10 cellular contexts compared by ENCODE assay signal in the genomic region with DNA sequence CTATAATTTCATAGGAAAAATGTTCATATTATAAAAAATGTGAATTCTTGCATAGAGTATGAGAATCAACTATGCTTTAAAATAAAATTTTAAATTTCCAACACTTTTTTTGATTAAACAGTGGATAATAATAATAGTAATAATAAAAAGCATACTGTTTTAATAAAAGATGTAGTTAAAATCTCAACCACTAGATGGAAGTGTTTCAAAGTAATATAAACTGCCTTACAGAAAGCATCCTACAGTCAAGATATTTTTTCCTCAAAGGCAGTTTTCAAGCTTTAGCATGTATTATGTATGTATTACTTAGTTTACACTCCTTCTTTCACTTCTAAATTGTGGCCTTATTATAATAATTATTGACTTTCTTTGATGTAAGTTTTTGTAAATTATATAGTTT.
DNase-seq lines count a peak whose midpoint lies in the region; ATAC-seq, FAIRE-seq and TF ChIP-seq lines count a peak whose summit lies in the region.
"Had no signal": no experiment of that assay in that cellular context is flagged by ENCODE, and none has a peak within 500 bp of the region (broad histone marks: within the 10 kb centered on the region; RNA-seq: fewer than 3 reads in every experiment).

No MANE protein-coding gene starts in this region.

- H3K36me3 Mint-ChIP-seq in osteocyte (ENCODE audit: unreplicated experiment), result no peaks in the 10 kb centered on the region
- H3K36me3 Mint-ChIP-seq in CD4-positive, alpha-beta memory T cell, result no peaks in the 10 kb centered on the region

- no peak overlapping the region for H3K27ac ChIP-seq in GM12878 (ENCODE audit: control insufficient read depth, insufficient read depth)
- H3K27ac ChIP-seq in CD4-positive, alpha-beta memory T cell (ENCODE audit: low read depth, low read length), result no peak overlapping the region
- H3K27ac ChIP-seq: BLaER1 treated with 17β-estradiol and CSF1 and Interleukin-3, amounts not matched to agents 10 nM and 100 nM had no signal

- H3K4me2 ChIP-seq in GM12878 (ENCODE audit: control insufficient read depth, insufficient read depth), result no peak overlapping the region
- H3K4me2 ChIP-seq: BLaER1 treated with 17β-estradiol and CSF1 and Interleukin-3, amounts not matched to agents 10 nM and 100 nM had no signal

- in situ Hi-C loops in GM12878 (cut with MboI), result loop anchor here (10.0 kb wide), 1 partner anchor 441 kb away; no protein-coding TSS in a partner anchor

- H3K27me3 ChIP-seq in GM12878 (replicated peaks in 1 of 2; ENCODE audit: control insufficient read depth in 2 of 2, insufficient read depth in 2 of 2, low read length in 1 of 2), result no peaks in the 10 kb centered on the region
- no peaks in the 10 kb centered on the region for H3K27me3 ChIP-seq in CD4-positive, alpha-beta memory T cell (ENCODE audit: insufficient read depth, low read length)
- H3K27me3 ChIP-seq: BLaER1 treated with 17β-estradiol and CSF1 and Interleukin-3, amounts not matched to agents 10 nM and 100 nM had no signal

- ATAC-seq in GM12878 (peak; percentile 48; the same call in 2 of the 3 replicates), GM21381 (IDR thresholded peaks at IDR 0.05; ENCODE audit: unreplicated experiment) (no peak), HG02763 (IDR thresholded peaks at IDR 0.05; ENCODE audit: unreplicated experiment) (no peak)

- no peaks in the 10 kb centered on the region for H4K20me1 ChIP-seq in GM12878 (ENCODE audit: control insufficient read depth, insufficient read depth)
- H4K20me1 ChIP-seq: BLaER1 treated with 17β-estradiol and CSF1 and Interleukin-3, amounts not matched to agents 10 nM and 100 nM had no signal

- H3K27ac Mint-ChIP-seq in osteocyte (ENCODE audit: unreplicated experiment), result no peak overlapping the region
- H3K27ac Mint-ChIP-seq in CD4-positive, alpha-beta memory T cell, result no peak overlapping the region

- no peak for FAIRE-seq in GM12878 (lab: Jason Lieb, UNC)

- TF ChIP-seq CTCF in GM12878 (IDR thresholded peaks at IDR 0.05 in 2 of 3, conservative IDR thresholded peaks at IDR 0.05 in 1 of 3; ENCODE audit: control insufficient read depth in 2 of 3, extremely low read depth in 1 of 3, insufficient read depth in 1 of 3, low read depth in 3 of 3, low read length in 3 of 3) (peak in 2 of 3 experiments; percentile 14 to 16; a peak in 3 of 6 replicates), osteocyte (IDR thresholded peaks at IDR 0.05) (peak; percentile 50)

- no peaks in the 10 kb centered on the region for H3K4me1 Mint-ChIP-seq in osteocyte (ENCODE audit: unreplicated experiment)
- no peaks in the 10 kb centered on the region for H3K4me1 Mint-ChIP-seq in CD4-positive, alpha-beta memory T cell

- intact Hi-C loops in GM12878 (cut with micrococcal nuclease; ENCODE audit: unreplicated experiment), result loop anchor here (1.0 kb wide), 1 partner anchor 218 kb away; no protein-coding TSS in a partner anchor
- intact Hi-C loops in CD4-positive, alpha-beta memory T cell (cut with micrococcal nuclease), result no loop called here

- H3K79me2 ChIP-seq in GM12878 (ENCODE audit: control insufficient read depth, insufficient read depth, low read length), result no peaks in the 10 kb centered on the region

- no peaks in the 10 kb centered on the region for H3K4me1 ChIP-seq in GM12878 (ENCODE audit: control insufficient read depth, insufficient read depth, low read length)
- no peaks in the 10 kb centered on the region for H3K4me1 ChIP-seq in CD4-positive, alpha-beta memory T cell (ENCODE audit: insufficient read depth, low read length)
- H3K4me1 ChIP-seq: BLaER1 treated with 17β-estradiol and CSF1 and Interleukin-3, amounts not matched to agents 10 nM and 100 nM had no signal

- RAD21 ChIA-PET in GM12878 (lab: Charles Lee; ENCODE audit: unreplicated experiment), result interaction anchor here (0.9 to 2.4 kb wide), 4 partner anchors 49 to 372 kb away, joined by 3 to 10 read pairs (median 4); no protein-coding TSS in a partner anchor

- CTCF ChIA-PET in GM12878 (lab: Yijun Ruan, JAX), result interaction anchor here (0.6 to 1.5 kb wide), 9 partner anchors 11 to 438 kb away, joined by 3 to 6 read pairs (median 3); no protein-coding TSS in a partner anchor
- CTCF ChIA-PET in CD4-positive, alpha-beta memory T cell (lab: Charles Lee; ENCODE audit: partially characterized antibody), result no interaction called here

- no peak for TF ChIP-seq POLR2A in GM12878 (IDR thresholded peaks at IDR 0.05; ENCODE audit: low read depth, low read length)

- no peak overlapping the region for H3K4me3 Mint-ChIP-seq in osteocyte (ENCODE audit: unreplicated experiment)
- H3K4me3 Mint-ChIP-seq in CD4-positive, alpha-beta memory T cell, result no peak overlapping the region

- H3K9me3 ChIP-seq in GM12878 (replicated peaks; ENCODE audit: control insufficient read depth, insufficient read depth, low read length), result no peaks in the 10 kb centered on the region
- H3K9me3 ChIP-seq in CD4-positive, alpha-beta memory T cell (ENCODE audit: control insufficient read depth in 1 of 2, low read length in 2 of 2), result no peaks in the 10 kb centered on the region
- H3K9me3 ChIP-seq: BLaER1 treated with 17β-estradiol and CSF1 and Interleukin-3, amounts not matched to agents 10 nM and 100 nM had no signal

- H3K9ac ChIP-seq in GM12878 (ENCODE audit: control insufficient read depth, insufficient read depth, low read length), result no peak overlapping the region
- H3K9ac ChIP-seq: BLaER1 treated with 17β-estradiol and CSF1 and Interleukin-3, amounts not matched to agents 10 nM and 100 nM had no signal

- no peaks in the 10 kb centered on the region for H3K9me3 Mint-ChIP-seq in osteocyte (ENCODE audit: unreplicated experiment)
- peaks cover 0 to 3% (median 0%) of the 10 kb centered on the region in 8 donors for H3K9me3 Mint-ChIP-seq in CD4-positive, alpha-beta memory T cell

- no peak overlapping the region for H2AFZ ChIP-seq in GM12878 (ENCODE audit: control insufficient read depth, low read depth, low read length)

- TF ChIP-seq EP300 in GM12878 (IDR thresholded peaks at IDR 0.05; ENCODE audit: borderline replicate concordance in 1 of 2, control insufficient read depth in 1 of 2, low read depth in 2 of 2, low read length in 2 of 2), result no peak

- no peak overlapping the region for H3K4me3 ChIP-seq in GM12878
- no peak overlapping the region for H3K4me3 ChIP-seq in CD4-positive, alpha-beta memory T cell (ENCODE audit: low read length in 2 of 2)
- H3K4me3 ChIP-seq: BLaER1 treated with 17β-estradiol and CSF1 and Interleukin-3, amounts not matched to agents 10 nM and 100 nM had no signal

- POLR2A ChIA-PET in GM12878 (lab: Charles Lee), result no interaction called here
- POLR2A ChIA-PET in CD4-positive, alpha-beta memory T cell (lab: Charles Lee; ENCODE audit: partially characterized antibody), result no interaction called here

- SMC1A ChIA-PET in GM12878 (lab: Charles Lee; ENCODE audit: uncharacterized antibody, unreplicated experiment), result interaction anchor here (1.1 to 2.6 kb wide), 3 partner anchors 52 to 200 kb away, joined by 3 to 7 read pairs (median 6); no protein-coding TSS in a partner anchor

- 0 out of 2 replicates have a peak, but pooled peaks have one; percentile 23 for TF ChIP-seq RAD21 in GM12878 (IDR thresholded peaks at IDR 0.05; ENCODE audit: insufficient read depth, low read depth, low read length)

- H3K27me3 Mint-ChIP-seq in osteocyte (ENCODE audit: unreplicated experiment), result no peaks in the 10 kb centered on the region
- H3K27me3 Mint-ChIP-seq in CD4-positive, alpha-beta memory T cell, result peaks cover 0 to 4% of the 10 kb centered on the region in 2 donors

- no TSS peak for BruUV-seq in GM12878 (replicated peaks; lab: Mats Ljungman, UMichigan)

- H3K36me3 ChIP-seq in GM12878 (ENCODE audit: control insufficient read depth in 2 of 2, insufficient read depth in 2 of 2, low read length in 1 of 2), result no peaks in the 10 kb centered on the region
- no peaks in the 10 kb centered on the region for H3K36me3 ChIP-seq in CD4-positive, alpha-beta memory T cell (ENCODE audit: insufficient read depth, low read length)
- H3K36me3 ChIP-seq: BLaER1 treated with 17β-estradiol and CSF1 and Interleukin-3, amounts not matched to agents 10 nM and 100 nM had no signal

- peak; percentile 11 for DNase-seq in NCI-H2029 (lab: John Stamatoyannopoulos, UW)
- no peak for DNase-seq in NCI-H2029 treated with DMSO at 0.1 percent for 48 hours (lab: John Stamatoyannopoulos, UW)
- peak; percentile 2 for DNase-seq in LHCN-M2 (ENCODE audit: low read depth)
- DNase-seq in GM12878 (ENCODE audit: low read depth, low spot score), result no peak
- DNase-seq in osteocyte (ENCODE audit: extremely low spot score, unreplicated experiment), result no peak
- no peak for DNase-seq in CD4-positive, alpha-beta memory T cell
- DNase-seq: activated gamma-delta T cell treated with Interleukin-2 at 50 U/mL for 16 hours had no signal

TF ChIP-seq in GM12878, 131 proteins besides CTCF, POLR2A, EP300 and RAD21 (continues in another document):
- no peak for TF ChIP-seq LARP7 (IDR thresholded peaks at IDR 0.05)
- no peak for TF ChIP-seq SIX5 (IDR thresholded peaks at IDR 0.05; ENCODE audit: low read depth, low read length, severe bottlenecking)
- peak; percentile 29; the same call in 1 of the 2 replicates for TF ChIP-seq SMC3 (IDR thresholded peaks at IDR 0.05; ENCODE audit: borderline replicate concordance, low read length)
- TF ChIP-seq NRF1 (conservative IDR thresholded peaks at IDR 0.05; ENCODE audit: low read depth, low read length), result no peak
- TF ChIP-seq, protein P1, sequence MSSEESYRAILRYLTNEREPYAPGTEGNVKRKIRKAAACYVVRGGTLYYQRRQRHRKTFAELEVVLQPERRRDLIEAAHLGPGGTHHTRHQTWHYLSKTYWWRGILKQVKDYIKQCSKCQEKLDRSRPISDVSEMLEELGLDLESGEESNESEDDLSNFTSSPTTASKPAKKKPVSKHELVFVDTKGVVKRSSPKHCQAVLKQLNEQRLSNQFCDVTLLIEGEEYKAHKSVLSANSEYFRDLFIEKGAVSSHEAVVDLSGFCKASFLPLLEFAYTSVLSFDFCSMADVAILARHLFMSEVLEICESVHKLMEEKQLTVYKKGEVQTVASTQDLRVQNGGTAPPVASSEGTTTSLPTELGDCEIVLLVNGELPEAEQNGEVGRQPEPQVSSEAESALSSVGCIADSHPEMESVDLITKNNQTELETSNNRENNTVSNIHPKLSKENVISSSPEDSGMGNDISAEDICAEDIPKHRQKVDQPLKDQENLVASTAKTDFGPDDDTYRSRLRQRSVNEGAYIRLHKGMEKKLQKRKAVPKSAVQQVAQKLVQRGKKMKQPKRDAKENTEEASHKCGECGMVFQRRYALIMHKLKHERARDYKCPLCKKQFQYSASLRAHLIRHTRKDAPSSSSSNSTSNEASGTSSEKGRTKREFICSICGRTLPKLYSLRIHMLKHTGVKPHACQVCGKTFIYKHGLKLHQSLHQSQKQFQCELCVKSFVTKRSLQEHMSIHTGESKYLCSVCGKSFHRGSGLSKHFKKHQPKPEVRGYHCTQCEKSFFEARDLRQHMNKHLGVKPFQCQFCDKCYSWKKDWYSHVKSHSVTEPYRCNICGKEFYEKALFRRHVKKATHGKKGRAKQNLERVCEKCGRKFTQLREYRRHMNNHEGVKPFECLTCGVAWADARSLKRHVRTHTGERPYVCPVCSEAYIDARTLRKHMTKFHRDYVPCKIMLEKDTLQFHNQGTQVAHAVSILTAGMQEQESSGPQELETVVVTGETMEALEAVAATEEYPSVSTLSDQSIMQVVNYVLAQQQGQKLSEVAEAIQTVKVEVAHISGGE (CRISPR knock-in tag; IDR thresholded peaks at IDR 0.05), result no peak
- TF ChIP-seq NR2C1 (IDR thresholded peaks at IDR 0.05), result no peak

Comparison
In these comparisons a context has a peak if more than half of its experiments do, and no peak if none do; other contexts are left out.
1. DNase-seq: peak in NCI-H2029 (single experiment) and LHCN-M2 (single experiment); none in NCI-H2029 treated with DMSO at 0.1 percent for 48 hours (single experiment), GM12878 (single experiment), osteocyte (single experiment) and CD4-positive, alpha-beta memory T cell (0 of 5).